Comparison of ENCODE assay signal across 1 cellular context in the genomic region with DNA sequence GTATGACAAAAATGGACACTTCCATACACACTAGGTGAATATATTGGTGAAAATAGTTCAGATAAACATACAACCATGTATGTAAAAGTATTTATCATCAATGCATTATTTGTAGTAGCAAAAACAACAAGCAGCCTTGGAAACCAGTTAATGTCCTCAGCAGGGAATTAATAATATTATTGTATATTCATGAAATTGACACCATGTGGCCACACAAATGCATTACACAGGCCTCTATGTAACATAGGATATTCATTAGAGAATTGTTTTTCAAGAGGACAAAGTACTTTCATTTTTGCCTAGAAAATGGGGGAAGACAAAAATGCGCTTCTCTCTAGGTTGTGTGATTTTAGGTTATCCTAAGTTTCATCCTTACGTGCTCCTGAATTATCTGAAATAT.
TF ChIP-seq lines count a peak whose summit lies in the region.

No MANE protein-coding gene starts in this region.

TF ChIP-seq in WTC11, 78 proteins besides CTCF, POLR2A, EP300 and RAD21:
- TF ChIP-seq, protein P1, sequence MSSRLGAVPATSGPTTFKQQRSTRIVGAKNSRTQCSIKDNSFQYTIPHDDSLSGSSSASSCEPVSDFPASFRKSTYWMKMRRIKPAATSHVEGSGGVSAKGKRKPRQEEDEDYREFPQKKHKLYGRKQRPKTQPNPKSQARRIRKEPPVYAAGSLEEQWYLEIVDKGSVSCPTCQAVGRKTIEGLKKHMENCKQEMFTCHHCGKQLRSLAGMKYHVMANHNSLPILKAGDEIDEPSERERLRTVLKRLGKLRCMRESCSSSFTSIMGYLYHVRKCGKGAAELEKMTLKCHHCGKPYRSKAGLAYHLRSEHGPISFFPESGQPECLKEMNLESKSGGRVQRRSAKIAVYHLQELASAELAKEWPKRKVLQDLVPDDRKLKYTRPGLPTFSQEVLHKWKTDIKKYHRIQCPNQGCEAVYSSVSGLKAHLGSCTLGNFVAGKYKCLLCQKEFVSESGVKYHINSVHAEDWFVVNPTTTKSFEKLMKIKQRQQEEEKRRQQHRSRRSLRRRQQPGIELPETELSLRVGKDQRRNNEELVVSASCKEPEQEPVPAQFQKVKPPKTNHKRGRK (CRISPR knock-in tag; IDR thresholded peaks at IDR 0.05; ENCODE audit: borderline replicate concordance): no peak
- TF ChIP-seq, protein P2, sequence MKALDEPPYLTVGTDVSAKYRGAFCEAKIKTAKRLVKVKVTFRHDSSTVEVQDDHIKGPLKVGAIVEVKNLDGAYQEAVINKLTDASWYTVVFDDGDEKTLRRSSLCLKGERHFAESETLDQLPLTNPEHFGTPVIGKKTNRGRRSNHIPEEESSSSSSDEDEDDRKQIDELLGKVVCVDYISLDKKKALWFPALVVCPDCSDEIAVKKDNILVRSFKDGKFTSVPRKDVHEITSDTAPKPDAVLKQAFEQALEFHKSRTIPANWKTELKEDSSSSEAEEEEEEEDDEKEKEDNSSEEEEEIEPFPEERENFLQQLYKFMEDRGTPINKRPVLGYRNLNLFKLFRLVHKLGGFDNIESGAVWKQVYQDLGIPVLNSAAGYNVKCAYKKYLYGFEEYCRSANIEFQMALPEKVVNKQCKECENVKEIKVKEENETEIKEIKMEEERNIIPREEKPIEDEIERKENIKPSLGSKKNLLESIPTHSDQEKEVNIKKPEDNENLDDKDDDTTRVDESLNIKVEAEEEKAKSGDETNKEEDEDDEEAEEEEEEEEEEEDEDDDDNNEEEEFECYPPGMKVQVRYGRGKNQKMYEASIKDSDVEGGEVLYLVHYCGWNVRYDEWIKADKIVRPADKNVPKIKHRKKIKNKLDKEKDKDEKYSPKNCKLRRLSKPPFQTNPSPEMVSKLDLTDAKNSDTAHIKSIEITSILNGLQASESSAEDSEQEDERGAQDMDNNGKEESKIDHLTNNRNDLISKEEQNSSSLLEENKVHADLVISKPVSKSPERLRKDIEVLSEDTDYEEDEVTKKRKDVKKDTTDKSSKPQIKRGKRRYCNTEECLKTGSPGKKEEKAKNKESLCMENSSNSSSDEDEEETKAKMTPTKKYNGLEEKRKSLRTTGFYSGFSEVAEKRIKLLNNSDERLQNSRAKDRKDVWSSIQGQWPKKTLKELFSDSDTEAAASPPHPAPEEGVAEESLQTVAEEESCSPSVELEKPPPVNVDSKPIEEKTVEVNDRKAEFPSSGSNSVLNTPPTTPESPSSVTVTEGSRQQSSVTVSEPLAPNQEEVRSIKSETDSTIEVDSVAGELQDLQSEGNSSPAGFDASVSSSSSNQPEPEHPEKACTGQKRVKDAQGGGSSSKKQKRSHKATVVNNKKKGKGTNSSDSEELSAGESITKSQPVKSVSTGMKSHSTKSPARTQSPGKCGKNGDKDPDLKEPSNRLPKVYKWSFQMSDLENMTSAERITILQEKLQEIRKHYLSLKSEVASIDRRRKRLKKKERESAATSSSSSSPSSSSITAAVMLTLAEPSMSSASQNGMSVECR (CRISPR knock-in tag; IDR thresholded peaks at IDR 0.05; ENCODE audit: borderline replicate concordance): no peak
- TF ChIP-seq FOXK1 (CRISPR knock-in tag; IDR thresholded peaks at IDR 0.05): no peak
